31 cellular contexts compared by ENCODE assay signal in genomic region chr2:119212139-119212800, GRCh38. TPM values are rescaled to one million over a fixed set of nuclear protein-coding genes. Genes with fewer than 3 reads are reported as not detected.
"Had no signal": no experiment of that assay in that cellular context is flagged by ENCODE, and none has a peak within 500 bp of the region (broad histone marks: within the 10 kb centered on the region; RNA-seq: fewer than 3 reads in every experiment).

No MANE protein-coding gene starts in this region.

- ATAC-seq: gastrocnemius medialis; left ventricle myocardium superior; mucosa of descending colon; stimulated activated effector memory CD8-positive, alpha-beta T cell treated with anti-CD3 and anti-CD28 coated beads, Interleukin-12 subunit alpha, Interleukin-12 subunit beta, amount 100 ng/mL, for 72 hours had no signal

- H3K36me3 ChIP-seq: ascending aorta, esophagus squamous epithelium, gastrocnemius medialis, right lobe of liver, vagina had no signal

- H3K4me1 ChIP-seq: ascending aorta, gastrocnemius medialis, vagina had no signal

- H3K27ac ChIP-seq: ascending aorta, epithelial cell of prostate, esophagus squamous epithelium, gastrocnemius medialis, right lobe of liver, skin epidermis, vagina, VCaP had no signal

- H3K4me3 ChIP-seq: ascending aorta, esophagus squamous epithelium, gastrocnemius medialis, mucosa of descending colon, right lobe of liver, skin epidermis, vagina had no signal

- H3K9me3 ChIP-seq: ascending aorta, esophagus squamous epithelium, gastrocnemius medialis, mucosa of descending colon, right lobe of liver, vagina had no signal

- H3K27me3 ChIP-seq: ascending aorta, esophagus squamous epithelium, gastrocnemius medialis, right lobe of liver, vagina had no signal

- DNase-seq: activated CD4-positive, alpha-beta T cell treated with anti-CD3 and anti-CD28 coated beads for 4 hours; activated CD4-positive, alpha-beta T cell treated with anti-CD3 and anti-CD28 coated beads, Interleukin-2, amount 50 U/mL, for 48 hours; activated CD8-positive, alpha-beta memory T cell treated with anti-CD3 and anti-CD28 coated beads, Interleukin-2, amount 50 U/mL, for 4 hours; activated effector memory CD4-positive, alpha-beta T cell treated with anti-CD3 and anti-CD28 coated beads, Interleukin-2, amount 50 U/mL, for 16 hours; activated naive CD4-positive, alpha-beta T cell treated with anti-CD3 and anti-CD28 coated beads for 36 hours; activated naive CD8-positive, alpha-beta T cell treated with anti-CD3 and anti-CD28 coated beads for 36 hours; activated T-cell treated with anti-CD3 and anti-CD28 coated beads, Interleukin-2, amount 50 U/mL, for 1 hour; dermis blood vessel endothelial cell; effector CD4-positive, alpha-beta T cell; esophagus squamous epithelium; gastrocnemius medialis; glutamatergic neuron; islet precursor cell; left ventricle myocardium superior; mucosa of descending colon; naive B cell; right lobe of liver; stimulated activated CD4-positive, alpha-beta T cell treated with anti-CD3 and anti-CD28 coated beads, Interleukin-4, amount 100 ng/mL, for 24 hours; T-helper 9 cell had no signal

RNA-seq across cellular contexts. Expression of gene C1QL2, which starts 53.7 kb away (rescaled TPM):
- total RNA-seq: activated CD8-positive, alpha-beta memory T cell treated with anti-CD3 and anti-CD28 coated beads for 36 hours; activated naive CD4-positive, alpha-beta T cell treated with anti-CD3 and anti-CD28 coated beads for 36 hours; activated naive CD8-positive, alpha-beta T cell treated with anti-CD3 and anti-CD28 coated beads for 36 hours; activated T-helper 1 cell treated with anti-CD3 and anti-CD28 coated beads, Interleukin-12 subunit alpha, Interleukin-12 subunit beta, Interleukin-2, Interleukin-4 antibody, amounts not matched to agents 30 ng/mL and 10 ng/mL and 1 ng/mL, durations not matched to agents 14 hours and 24 hours and 36 hours; dermis blood vessel endothelial cell; esophagus squamous epithelium; gastrocnemius medialis; left ventricle myocardium superior; lung microvascular endothelial cell; mesenteric fat pad; mucosa of descending colon; neural crest cell; right lobe of liver; subcutaneous adipose tissue; vagina had no signal
